Comparison of ENCODE assay signal across 16 cellular contexts in genomic region chr5:82804151-82804690, GRCh38.
A peak's percentile ranks its signal among the peaks of the same experiment; 100 is the strongest.
DNase-seq lines count a peak whose midpoint lies in the region; ATAC-seq, FAIRE-seq and TF ChIP-seq lines count a peak whose summit lies in the region.
"Had no signal": no experiment of that assay in that cellular context is flagged by ENCODE, and none has a peak within 500 bp of the region (broad histone marks: within the 10 kb centered on the region; RNA-seq: fewer than 3 reads in every experiment).

No MANE protein-coding gene starts in this region.

- no peak for TF ChIP-seq POLR2A in H1 (IDR thresholded peaks at IDR 0.05; ENCODE audit: control extremely low read depth in 1 of 2, low read depth in 2 of 2, low read length in 2 of 2)

- H3K4me3 Mint-ChIP-seq in IgD-negative memory B cell: no peak overlapping the region
- H3K4me3 Mint-ChIP-seq: CD4-positive, alpha-beta memory T cell had no signal

- H3K9ac ChIP-seq in H1 (replicated peaks in 1 of 4; ENCODE audit: extremely low read depth in 1 of 4, low read depth in 3 of 4, low read length in 3 of 4): no peak overlapping the region

- CTCF ChIA-PET in H1 (lab: Charles Lee; ENCODE audit: partially characterized antibody): no interaction called here

- H2AFZ ChIP-seq in H1 (ENCODE audit: low read length): no peak overlapping the region

- FAIRE-seq in H1 (lab: Jason Lieb, UNC): no peak
- FAIRE-seq: A549, GM12892, H54 had no signal

- H3K79me1 ChIP-seq in H1 (ENCODE audit: low read depth, low read length): no peaks in the 10 kb centered on the region

- H4K5ac ChIP-seq in H1 (ENCODE audit: insufficient read length, low read depth, low read length): no peak overlapping the region

- POLR2A ChIA-PET in H1 (lab: Charles Lee; ENCODE audit: partially characterized antibody): interaction anchor here (0.6 kb wide), 1 partner anchor 138 kb away, joined by 3 read pairs; no protein-coding TSS in a partner anchor

- H3K27ac ChIP-seq in H1 (ENCODE audit: low read depth, low read length): no peak overlapping the region
- H3K27ac ChIP-seq: A549, C4-2B had no signal

- no peak overlapping the region for H3K18ac ChIP-seq in H1 (ENCODE audit: extremely low read depth, low read length)

- no peak overlapping the region for H2BK5ac ChIP-seq in H1 (ENCODE audit: low read depth, low read length)

- 77% methylated on average over 3 of the region's 3 CpGs; no CpG with 5 or more reads in 1 of the 2 experiments for WGBS in H1 (ENCODE audit: extremely low coverage in 1 of 2, insufficient coverage in 1 of 2, insufficient read length in 1 of 2, insufficient replicate concordance in 2 of 2, low coverage in 1 of 2, low lambda C conversion rate in 2 of 2, missing lambda C conversion rate in 1 of 2), 2 experiments

- H4K8ac ChIP-seq in H1 (ENCODE audit: extremely low read depth, insufficient read depth, low read length): no peak overlapping the region

- H3K14ac ChIP-seq in H1 (ENCODE audit: insufficient read length): no peak overlapping the region

- H3K4me2 ChIP-seq in H1 (ENCODE audit: insufficient read depth in 1 of 2, low read depth in 2 of 2, low read length in 2 of 2): no peak overlapping the region
- H3K4me2 ChIP-seq: A549 had no signal

- H3K4me3 ChIP-seq in H1 (ENCODE audit: extremely low read depth in 1 of 4, insufficient read depth in 2 of 4, low read depth in 3 of 4, low read length in 4 of 4): no peak overlapping the region
- H3K4me3 ChIP-seq: A549 had no signal

- no peak overlapping the region for H2BK12ac ChIP-seq in H1 (ENCODE audit: low read depth, low read length)

- no peaks in the 10 kb centered on the region for H3K23me2 ChIP-seq in H1 (ENCODE audit: low read depth, low read length)

- no peak overlapping the region for H2BK120ac ChIP-seq in H1 (replicated peaks; ENCODE audit: low read depth, low read length)

- no peak overlapping the region for H2AK5ac ChIP-seq in H1 (ENCODE audit: low read depth, low read length)

- DNase-seq in H1 (ENCODE audit: low read depth in 1 of 2, low spot score in 2 of 2) (no peak), pons (ENCODE audit: low spot score) (peak; percentile 4), retina (no peak), DMS114 treated with DMSO at 0.1 percent for 48 hours (lab: John Stamatoyannopoulos, UW; ENCODE audit: unreplicated experiment) (no peak)
- DNase-seq: BE2C; CD4-positive, alpha-beta memory T cell; DMS153; DMS79 treated with DMSO at 0.1 percent for 48 hours; GDM1; IMR-90 had no signal

- peaks cover 0 to 5% (median 0%) of the 10 kb centered on the region in 3 donors for H3K4me1 Mint-ChIP-seq in IgD-negative memory B cell
- H3K4me1 Mint-ChIP-seq: CD4-positive, alpha-beta memory T cell had no signal

- no peak for ATAC-seq in HG02973 (IDR thresholded peaks at IDR 0.05; ENCODE audit: unreplicated experiment)
- ATAC-seq: A549 had no signal

- H3K56ac ChIP-seq in H1 (replicated peaks; ENCODE audit: insufficient read length, low read depth, low read length): no peak overlapping the region

- H2BK15ac ChIP-seq in H1 (ENCODE audit: low read length): no peak overlapping the region

- no peak overlapping the region for H2BK20ac ChIP-seq in H1 (ENCODE audit: low read length)

- H3K4me1 ChIP-seq in H1 (replicated peaks in 1 of 4; ENCODE audit: control insufficient read depth in 3 of 4, insufficient read depth in 4 of 4, low read length in 3 of 4): peaks cover 0 to 4% (median 1%) of the 10 kb centered on the region in 4 experiments; a peak in 4 of 7 replicates
- H3K4me1 ChIP-seq: A549, BE2C had no signal

- TF ChIP-seq CTCF in H1 (IDR thresholded peaks at IDR 0.05; ENCODE audit: control extremely low read depth in 1 of 3, insufficient read depth in 1 of 3, low read depth in 1 of 3, low read length in 3 of 3): no peak

- no peak for TF ChIP-seq EP300 in H1 (IDR thresholded peaks at IDR 0.05; ENCODE audit: borderline replicate concordance in 1 of 2, low read depth in 2 of 2, low read length in 2 of 2)

- H3K79me2 ChIP-seq in H1 (ENCODE audit: control insufficient read depth in 1 of 2, insufficient read depth in 2 of 2, low read length in 2 of 2): no peaks in the 10 kb centered on the region

- no peaks in the 10 kb centered on the region for H3K36me3 ChIP-seq in H1 (ENCODE audit: control insufficient read depth in 2 of 4, insufficient read depth in 4 of 4, low read length in 3 of 4)
- H3K36me3 ChIP-seq: BE2C had no signal

- H4K20me1 ChIP-seq in H1 (replicated peaks in 1 of 2; ENCODE audit: control insufficient read depth in 1 of 2, insufficient read depth in 2 of 2, low read length in 2 of 2): no peaks in the 10 kb centered on the region

- H3K4ac ChIP-seq in H1 (replicated peaks; ENCODE audit: insufficient read length, low read depth, low read length): no peak overlapping the region

- no peak overlapping the region for H3K23ac ChIP-seq in H1 (ENCODE audit: insufficient read length)

- no peak for TF ChIP-seq RAD21 in H1 (IDR thresholded peaks at IDR 0.05 in 1 of 2, conservative IDR thresholded peaks at IDR 0.05 in 1 of 2; ENCODE audit: low read depth in 2 of 2, low read length in 2 of 2)

- H3K27me3 Mint-ChIP-seq in IgD-negative memory B cell: no peaks in the 10 kb centered on the region

- H4K91ac ChIP-seq in H1 (replicated peaks; ENCODE audit: insufficient read length, low read length): no peak overlapping the region

- no peaks in the 10 kb centered on the region for H3K27me3 ChIP-seq in H1 (replicated peaks in 1 of 4; ENCODE audit: control insufficient read depth in 3 of 4, extremely low read depth in 1 of 4, insufficient read depth in 3 of 4, low read length in 3 of 4)
- H3K27me3 ChIP-seq: BE2C had no signal

- no peaks in the 10 kb centered on the region for H3K9me3 Mint-ChIP-seq in IgD-negative memory B cell

- H3K27ac Mint-ChIP-seq in IgD-negative memory B cell: peak overlapping the region in 2 of 3 donors; percentile 27 to 33
- H3K27ac Mint-ChIP-seq: CD4-positive, alpha-beta memory T cell had no signal

- no peaks in the 10 kb centered on the region; a peak in 1 of 4 replicates for H3K9me3 ChIP-seq in H1 (ENCODE audit: insufficient read depth in 2 of 2, low read depth in 1 of 2, low read length in 1 of 2)
- H3K9me3 ChIP-seq: A549, BE2C had no signal

- no peaks in the 10 kb centered on the region for H3K36me3 Mint-ChIP-seq in IgD-negative memory B cell
- H3K36me3 Mint-ChIP-seq: CD4-positive, alpha-beta memory T cell had no signal

TF ChIP-seq in H1, 55 proteins besides CTCF, POLR2A, EP300 and RAD21:
- TF ChIP-seq CEBPB (IDR thresholded peaks at IDR 0.05; ENCODE audit: low read depth, low read length) (peak; percentile 38; the same call in 1 of the 2 replicates), KDM4A (IDR thresholded peaks at IDR 0.05; ENCODE audit: low read depth, low read length, severe bottlenecking) (no peak)
